ENCODE assay signal across 30 cellular contexts in the genomic region with DNA sequence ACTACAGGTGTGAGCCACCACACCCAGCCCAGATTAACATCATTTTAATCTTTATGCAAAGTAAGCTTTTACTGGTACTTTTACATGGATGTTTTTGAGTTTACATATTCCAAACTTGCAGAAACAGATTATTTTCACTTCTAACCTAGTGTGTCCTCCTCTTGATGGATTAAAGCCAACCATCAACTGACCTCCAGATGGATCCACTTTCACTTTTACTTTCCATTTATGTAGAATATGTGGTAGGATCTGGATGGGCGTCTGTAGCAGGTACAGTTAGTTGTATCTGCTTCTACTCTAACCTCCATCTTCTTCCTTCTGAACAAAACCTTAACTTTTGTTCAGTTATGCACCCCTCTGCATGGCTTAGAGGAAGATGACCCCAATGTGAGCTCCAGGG.
"Had no signal": no experiment of that assay in that cellular context is flagged by ENCODE, and none has a peak within 500 bp of the region (broad histone marks: within the 10 kb centered on the region; RNA-seq: fewer than 3 reads in every experiment).

No MANE protein-coding gene starts in this region.

- H3K36me3 ChIP-seq: adrenal gland, cardiac muscle cell, gastrocnemius medialis, ovary, sigmoid colon, tibial nerve had no signal

- H3K4me3 ChIP-seq: adrenal gland, cardiac muscle cell, gastrocnemius medialis, ovary, sigmoid colon, tibial nerve had no signal

- H3K9me3 ChIP-seq: adrenal gland, gastrocnemius medialis, ovary, sigmoid colon, tibial nerve had no signal

- H3K4me3 Mint-ChIP-seq: activated naive CD4-positive, alpha-beta T cell treated with anti-CD3 and anti-CD28 coated beads for 36 hours; activated naive CD8-positive, alpha-beta T cell treated with anti-CD3 and anti-CD28 coated beads for 36 hours; activated T-cell treated with anti-CD3 and anti-CD28 coated beads, Interleukin-2, amount 50 U/mL, for 72 hours; brain; effector memory CD8-positive, alpha-beta T cell; naive thymus-derived CD4-positive, alpha-beta T cell; T-helper 2 cell treated with Interferon-gamma antibody and Interleukin-4, amounts not matched to agents 5 μg/mL and 100 μg/mL, for 36 hours had no signal

- H3K27ac ChIP-seq: adrenal gland, cardiac muscle cell, gastrocnemius medialis, ovary, sigmoid colon, tibial nerve had no signal

- ATAC-seq: activated T-cell treated with anti-CD3 and anti-CD28 coated beads, Interleukin-2, amount 50 U/mL, for 72 hours; effector memory CD8-positive, alpha-beta T cell; gastrocnemius medialis; left cardiac atrium; left ventricle myocardium superior; naive thymus-derived CD4-positive, alpha-beta T cell had no signal

- H3K9me3 Mint-ChIP-seq: activated naive CD4-positive, alpha-beta T cell treated with anti-CD3 and anti-CD28 coated beads for 36 hours; activated naive CD8-positive, alpha-beta T cell treated with anti-CD3 and anti-CD28 coated beads for 36 hours; activated T-cell treated with anti-CD3 and anti-CD28 coated beads, Interleukin-2, amount 50 U/mL, for 72 hours; effector memory CD8-positive, alpha-beta T cell; naive thymus-derived CD4-positive, alpha-beta T cell; T-helper 2 cell treated with Interferon-gamma antibody and Interleukin-4, amounts not matched to agents 5 μg/mL and 100 μg/mL, for 36 hours had no signal

- H3K27ac Mint-ChIP-seq: activated naive CD4-positive, alpha-beta T cell treated with anti-CD3 and anti-CD28 coated beads for 36 hours; activated naive CD8-positive, alpha-beta T cell treated with anti-CD3 and anti-CD28 coated beads for 36 hours; activated T-cell treated with anti-CD3 and anti-CD28 coated beads, Interleukin-2, amount 50 U/mL, for 72 hours; effector memory CD8-positive, alpha-beta T cell; naive thymus-derived CD4-positive, alpha-beta T cell; progenitor cell of endocrine pancreas; T-helper 2 cell treated with Interferon-gamma antibody and Interleukin-4, amounts not matched to agents 5 μg/mL and 100 μg/mL, for 36 hours had no signal

- H3K36me3 Mint-ChIP-seq: activated naive CD8-positive, alpha-beta T cell treated with anti-CD3 and anti-CD28 coated beads for 36 hours; brain; naive thymus-derived CD4-positive, alpha-beta T cell had no signal

- DNase-seq: activated CD4-positive, alpha-beta T cell treated with anti-CD3 and anti-CD28 coated beads for 4 hours; activated CD4-positive, alpha-beta T cell treated with anti-CD3 and anti-CD28 coated beads, Interleukin-2, amount 50 U/mL, for 4 hours; activated naive CD4-positive, alpha-beta T cell treated with anti-CD3 and anti-CD28 coated beads for 36 hours; activated naive CD8-positive, alpha-beta T cell treated with anti-CD3 and anti-CD28 coated beads for 36 hours; activated T-cell treated with anti-CD3 and anti-CD28 coated beads for 4 hours; activated T-cell treated with anti-CD3 and anti-CD28 coated beads, Interleukin-2, amount 50 U/mL, for 72 hours; adrenal gland; aorta; cerebellar nuclear complex; cortex of kidney; effector memory CD8-positive, alpha-beta T cell; gastrocnemius medialis; glutamatergic neuron; left cardiac atrium; left ventricle myocardium superior; mammary epithelial cell; midbrain; naive thymus-derived CD4-positive, alpha-beta T cell; ovary; sigmoid colon; small intestine; stimulated activated CD4-positive, alpha-beta T cell treated with anti-CD3 and anti-CD28 coated beads, Interleukin-4, amount 100 ng/mL, for 4 hours; stimulated activated CD8-positive, alpha-beta memory T cell treated with anti-CD3 and anti-CD28 coated beads, Interleukin-4, amount 100 ng/mL, for 48 hours; stimulated activated naive CD4-positive, alpha-beta T cell; T-helper 1 cell had no signal

- H3K4me1 ChIP-seq: gastrocnemius medialis had no signal

- H3K27me3 ChIP-seq: adrenal gland, cardiac muscle cell, gastrocnemius medialis, ovary, sigmoid colon, tibial nerve had no signal

- H3K4me1 Mint-ChIP-seq: activated naive CD8-positive, alpha-beta T cell treated with anti-CD3 and anti-CD28 coated beads for 36 hours; naive thymus-derived CD4-positive, alpha-beta T cell had no signal
